ENCODE assay signal across 21 cellular contexts in the genomic region with DNA sequence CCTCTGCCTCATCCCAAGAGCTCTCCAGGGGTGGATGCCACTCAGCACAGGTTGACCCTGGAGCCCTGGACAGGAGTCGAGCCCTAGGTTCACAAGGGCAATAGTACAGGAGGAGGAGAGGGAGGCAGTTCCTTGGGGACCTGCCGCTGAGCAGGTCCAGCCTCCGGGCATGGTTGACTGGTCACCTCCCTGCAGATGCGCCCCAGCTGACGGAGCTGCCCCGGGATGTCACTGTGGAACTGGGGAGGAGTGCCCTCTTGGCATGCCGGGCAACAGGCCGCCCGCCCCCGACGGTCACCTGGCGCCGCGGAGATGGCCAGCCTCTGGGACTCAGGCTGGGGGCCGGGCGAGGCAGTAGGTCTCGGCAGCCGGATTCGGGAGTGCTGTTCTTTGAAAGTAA. TPM values are rescaled to one million over a fixed set of nuclear protein-coding genes. Genes with fewer than 3 reads are reported as not detected.
"Had no signal": no experiment of that assay in that cellular context is flagged by ENCODE, and none has a peak within 500 bp of the region (broad histone marks: within the 10 kb centered on the region; RNA-seq: fewer than 3 reads in every experiment).

No MANE protein-coding gene starts in this region.

- H3K27me3 ChIP-seq: testis, uterus had no signal

- H3K4me3 ChIP-seq: coronary artery, heart left ventricle, testis, uterus had no signal

- DNase-seq: activated CD4-positive, CD25-positive, alpha-beta regulatory T cell treated with anti-CD3 and anti-CD28 coated beads, Interleukin-2, amount 50 U/mL, for 72 hours; activated naive CD4-positive, alpha-beta T cell; activated naive CD8-positive, alpha-beta T cell treated with anti-CD3 and anti-CD28 coated beads, Interleukin-2, amount 10 ng/mL, durations not matched to agents 7 days and 5 days; effector CD4-positive, alpha-beta T cell; foreskin keratinocyte; heart left ventricle; immature natural killer cell; naive thymus-derived CD4-positive, alpha-beta T cell; small intestine; stimulated activated CD4-positive, alpha-beta T cell treated with anti-CD3 and anti-CD28 coated beads, Interleukin-4, amount 100 ng/mL, for 24 hours; stimulated activated CD8-positive, alpha-beta memory T cell treated with anti-CD3 and anti-CD28 coated beads, Interleukin-4, amount 100 ng/mL, for 48 hours; stimulated activated naive CD4-positive, alpha-beta T cell treated with Interleukin-2 at 50 U/mL for 16 hours; T-cell; testis; uterus had no signal

- H3K9ac ChIP-seq: parathyroid adenoma had no signal

- H3K4me1 ChIP-seq: foreskin keratinocyte, parathyroid adenoma, testis had no signal

- H3K36me3 ChIP-seq: neutrophil, uterus had no signal

- H3K9me3 ChIP-seq: heart left ventricle, neutrophil, testis, uterus had no signal

- H3K27ac ChIP-seq: foreskin keratinocyte, neutrophil, parathyroid adenoma, testis had no signal

- ATAC-seq: foreskin keratinocyte; heart left ventricle; naive thymus-derived CD4-positive, alpha-beta T cell; T-cell had no signal

RNA-seq across cellular contexts. Expression of a gene that starts 53.7 kb away (rescaled TPM):
- total RNA-seq: activated CD8-positive, alpha-beta memory T cell treated with anti-CD3 and anti-CD28 coated beads for 36 hours; activated naive CD8-positive, alpha-beta T cell treated with anti-CD3 and anti-CD28 coated beads, Interleukin-2, amount 10 ng/mL, durations not matched to agents 7 days and 5 days; foreskin keratinocyte; mononuclear cell; naive thymus-derived CD4-positive, alpha-beta T cell; renal cortical epithelial cell had no signal
